In genomic region chr14:100208136-100208535, GRCh38 we compare ENCODE assay signal across 1 cellular context. TPM values are rescaled to one million over a fixed set of nuclear protein-coding genes. Genes with fewer than 3 reads are reported as not detected.
"Had no signal": no experiment of that assay in that cellular context is flagged by ENCODE, and none has a peak within 500 bp of the region (broad histone marks: within the 10 kb centered on the region; RNA-seq: fewer than 3 reads in every experiment).

No MANE protein-coding gene starts in this region.

RNA-seq across cellular contexts. Expression of gene DEGS2, which starts 48.7 kb away (rescaled TPM):
- total RNA-seq: LHCN-M2 had no signal
